ENCODE assay signal across 1 cellular context in genomic region chr16:52238710-52239109, GRCh38.
TF ChIP-seq lines count a peak whose summit lies in the region.

No MANE protein-coding gene starts in this region.

TF ChIP-seq in GM23338, 12 proteins besides CTCF, POLR2A, EP300 and RAD21:
- TF ChIP-seq REST (IDR thresholded peaks at IDR 0.05; ENCODE audit: unreplicated experiment) (no peak), ZNF114 (CRISPR knock-in tag; IDR thresholded peaks at IDR 0.05) (no peak), JUNB (IDR thresholded peaks at IDR 0.05; ENCODE audit: unreplicated experiment) (no peak), EZH2 (IDR thresholded peaks at IDR 0.05; ENCODE audit: low read depth, unreplicated experiment) (no peak), ZNF462 (CRISPR knock-in tag; IDR thresholded peaks at IDR 0.05) (no peak), ETS1 (IDR thresholded peaks at IDR 0.05) (no peak), EZH2phosphoT487 (IDR thresholded peaks at IDR 0.05; ENCODE audit: unreplicated experiment) (no peak), CREB1 (CRISPR knock-in tag; IDR thresholded peaks at IDR 0.05; ENCODE audit: low read depth) (no peak), NANOG (IDR thresholded peaks at IDR 0.05; ENCODE audit: borderline replicate concordance) (no peak), STAT1 (IDR thresholded peaks at IDR 0.05; ENCODE audit: unreplicated experiment) (no peak), ZNF331 (CRISPR knock-in tag; IDR thresholded peaks at IDR 0.05; ENCODE audit: low read depth) (no peak), POLR2AphosphoS5 (IDR thresholded peaks at IDR 0.05; ENCODE audit: low read depth) (no peak)
